In the genomic region with DNA sequence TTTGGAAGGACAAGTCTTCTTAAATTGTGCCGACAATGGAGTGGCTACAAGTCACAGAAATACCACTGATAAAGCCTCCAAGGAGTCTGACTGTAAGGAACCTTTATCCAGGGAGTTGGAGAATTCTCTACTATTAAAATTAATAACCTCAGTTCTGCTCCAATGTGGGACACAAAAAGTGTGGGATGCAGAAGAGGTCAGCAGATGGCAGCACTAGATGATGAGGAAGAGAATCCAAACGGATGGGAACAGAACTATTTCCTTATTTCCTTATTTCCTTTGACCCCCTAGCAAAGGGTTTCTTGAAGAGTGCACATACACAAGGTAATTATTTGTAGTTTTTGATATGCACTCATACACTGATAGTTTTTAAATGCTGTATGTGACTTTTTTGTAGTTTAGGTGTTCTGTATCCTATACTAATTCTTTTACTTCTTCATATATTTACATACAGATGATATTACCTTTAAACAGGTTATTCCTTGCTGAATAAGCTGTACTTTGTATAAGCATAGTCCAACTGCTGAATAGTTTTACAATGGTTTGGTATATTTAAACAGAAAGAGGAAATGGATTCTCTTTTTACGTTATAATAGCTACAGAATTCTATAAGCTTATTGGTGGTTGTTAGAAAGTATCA, we compare ENCODE assay signal across 8 cellular contexts. TPM values are rescaled to one million over a fixed set of nuclear protein-coding genes. Genes with fewer than 3 reads are reported as not detected.
A peak's percentile ranks its signal among the peaks of the same experiment; 100 is the strongest.
DNase-seq lines count a peak whose midpoint lies in the region; ATAC-seq, FAIRE-seq and TF ChIP-seq lines count a peak whose summit lies in the region.

No MANE protein-coding gene starts in this region.

- H3K79me2 ChIP-seq in H1 (ENCODE audit: control insufficient read depth in 1 of 2, insufficient read depth in 2 of 2, low read length in 2 of 2), result no peaks in the 10 kb centered on the region

- H3K18ac ChIP-seq in H1 (ENCODE audit: extremely low read depth, low read length), result no peak overlapping the region

- H3K27me3 Mint-ChIP-seq in nephron progenitor cell (ENCODE audit: low read depth, poor library complexity), result peaks cover 2% of the 10 kb centered on the region

- no peaks in the 10 kb centered on the region for H3K27me3 ChIP-seq in H1 (replicated peaks in 1 of 4; ENCODE audit: control insufficient read depth in 3 of 4, extremely low read depth in 1 of 4, insufficient read depth in 3 of 4, low read length in 3 of 4)

- no peak overlapping the region for H3K56ac ChIP-seq in H1 (replicated peaks; ENCODE audit: insufficient read length, low read depth, low read length)

- H2BK12ac ChIP-seq in H1 (ENCODE audit: low read depth, low read length), result no peak overlapping the region

- peaks cover 0 to 2% (median 0%) of the 10 kb centered on the region in 4 experiments; a peak in 1 of 7 replicates for H3K4me1 ChIP-seq in H1 (replicated peaks in 1 of 4; ENCODE audit: control insufficient read depth in 3 of 4, insufficient read depth in 4 of 4, low read length in 3 of 4)

- TF ChIP-seq RAD21 in H1 (IDR thresholded peaks at IDR 0.05 in 1 of 2, conservative IDR thresholded peaks at IDR 0.05 in 1 of 2; ENCODE audit: low read depth in 2 of 2, low read length in 2 of 2), result peak; percentile 66 to 69

- H2BK20ac ChIP-seq in H1 (ENCODE audit: low read length), result no peak overlapping the region

- no peak overlapping the region for H3K14ac ChIP-seq in H1 (ENCODE audit: insufficient read length)

- no peak overlapping the region for H2BK15ac ChIP-seq in H1 (ENCODE audit: low read length)

- H3K23ac ChIP-seq in H1 (ENCODE audit: insufficient read length), result no peak overlapping the region

- no peaks in the 10 kb centered on the region for H3K36me3 ChIP-seq in H1 (ENCODE audit: control insufficient read depth in 2 of 4, insufficient read depth in 4 of 4, low read length in 3 of 4)

- H3K9ac ChIP-seq in H1 (replicated peaks in 1 of 4; ENCODE audit: extremely low read depth in 1 of 4, low read depth in 3 of 4, low read length in 3 of 4), result no peak overlapping the region

- H4K91ac ChIP-seq in H1 (replicated peaks; ENCODE audit: insufficient read length, low read length), result no peak overlapping the region

- CTCF ChIA-PET in H1 (lab: Charles Lee; ENCODE audit: partially characterized antibody), result interaction anchor here (0.7 to 3.1 kb wide), 18 partner anchors 10 to 758 kb away, joined by 3 to 29 read pairs (median 4); no protein-coding TSS in a partner anchor

- no peaks in the 10 kb centered on the region for H3K9me3 ChIP-seq in H1 (ENCODE audit: insufficient read depth in 2 of 2, low read depth in 1 of 2, low read length in 1 of 2)

- no peak overlapping the region for H3K4me3 ChIP-seq in GM12864 (ENCODE audit: low read depth, low read length)
- no peak overlapping the region for H3K4me3 ChIP-seq in H1 (ENCODE audit: extremely low read depth in 1 of 4, insufficient read depth in 2 of 4, low read depth in 3 of 4, low read length in 4 of 4)

- no peak for TF ChIP-seq EP300 in H1 (IDR thresholded peaks at IDR 0.05; ENCODE audit: borderline replicate concordance in 1 of 2, low read depth in 2 of 2, low read length in 2 of 2)

- H3K4me3 Mint-ChIP-seq in nephron progenitor cell, result no peak overlapping the region

- TF ChIP-seq CTCF in 22Rv1 (IDR thresholded peaks at IDR 0.05) (peak; percentile 85), GM12864 (IDR thresholded peaks at IDR 0.05; ENCODE audit: low read depth, low read length, missing control alignments) (peak; percentile 40), H1 (IDR thresholded peaks at IDR 0.05; ENCODE audit: control extremely low read depth in 1 of 3, insufficient read depth in 1 of 3, low read depth in 1 of 3, low read length in 3 of 3) (peak in 2 of 3 experiments; percentile 39 to 72; a peak in 2 of 4 replicates), nephron progenitor cell (IDR thresholded peaks at IDR 0.05) (peak; percentile 62), GM20000 (IDR thresholded peaks at IDR 0.05; ENCODE audit: extremely low read depth, missing control alignments) (no peak)

- 55% methylated on average over 3 of the region's 3 CpGs; no CpG with 5 or more reads in 1 of the 2 experiments for WGBS in H1 (ENCODE audit: extremely low coverage in 1 of 2, insufficient coverage in 1 of 2, insufficient read length in 1 of 2, insufficient replicate concordance in 2 of 2, low coverage in 1 of 2, low lambda C conversion rate in 2 of 2, missing lambda C conversion rate in 1 of 2), 2 experiments

- no peak overlapping the region for H3K27ac Mint-ChIP-seq in nephron progenitor cell

- peak overlapping the region; percentile 20; the same call in 1 of the 2 replicates for H2AFZ ChIP-seq in H1 (ENCODE audit: low read length)

- H4K20me1 ChIP-seq in H1 (replicated peaks in 1 of 2; ENCODE audit: control insufficient read depth in 1 of 2, insufficient read depth in 2 of 2, low read length in 2 of 2), result no peaks in the 10 kb centered on the region

- peak; percentile 79 for FAIRE-seq in H1 (lab: Jason Lieb, UNC)

- H3K4me2 ChIP-seq in H1 (ENCODE audit: insufficient read depth in 1 of 2, low read depth in 2 of 2, low read length in 2 of 2), result no peak overlapping the region

- POLR2A ChIA-PET in H1 (lab: Charles Lee; ENCODE audit: partially characterized antibody), result no interaction called here

- no peaks in the 10 kb centered on the region for H3K79me1 ChIP-seq in H1 (ENCODE audit: low read depth, low read length)

- no peak for TF ChIP-seq POLR2A in H1 (IDR thresholded peaks at IDR 0.05; ENCODE audit: control extremely low read depth in 1 of 2, low read depth in 2 of 2, low read length in 2 of 2)

- DNase-seq in GM12864 (ENCODE audit: low read depth), result no peak
- DNase-seq in NCI-H748 treated with DMSO at 0.1 percent for 48 hours (lab: John Stamatoyannopoulos, UW), result peak; percentile 18
- DNase-seq in H1 (ENCODE audit: low read depth in 1 of 2, low spot score in 2 of 2), result peak in 1 of 2 experiments; percentile 52
- peak; percentile 27 for DNase-seq in nephron progenitor cell
- DNase-seq in T-helper 2 cell, result no peak
- no peak for DNase-seq in GM20000 (ENCODE audit: low spot score)

- H3K36me3 Mint-ChIP-seq in nephron progenitor cell (ENCODE audit: low read depth), result no peaks in the 10 kb centered on the region

- H4K5ac ChIP-seq in H1 (ENCODE audit: insufficient read length, low read depth, low read length), result no peak overlapping the region

- H2BK5ac ChIP-seq in H1 (ENCODE audit: low read depth, low read length), result no peak overlapping the region

- no peak overlapping the region for H2AK5ac ChIP-seq in H1 (ENCODE audit: low read depth, low read length)

- H3K23me2 ChIP-seq in H1 (ENCODE audit: low read depth, low read length), result no peaks in the 10 kb centered on the region; the same call in 1 of the 2 replicates

- no peaks in the 10 kb centered on the region for H3K4me1 Mint-ChIP-seq in nephron progenitor cell

- H3K9me3 Mint-ChIP-seq in nephron progenitor cell, result no peaks in the 10 kb centered on the region

- no peak overlapping the region for H4K8ac ChIP-seq in H1 (ENCODE audit: extremely low read depth, insufficient read depth, low read length)

- H2BK120ac ChIP-seq in H1 (replicated peaks; ENCODE audit: low read depth, low read length), result no peak overlapping the region

- ATAC-seq in HG02970 (IDR thresholded peaks at IDR 0.05; ENCODE audit: low FRiP score, unreplicated experiment), result no peak

- H3K27ac ChIP-seq in 22Rv1 (no peak overlapping the region), H1 (ENCODE audit: low read depth, low read length) (no peak overlapping the region)

- H3K4ac ChIP-seq in H1 (replicated peaks; ENCODE audit: insufficient read length, low read depth, low read length), result no peak overlapping the region

TF ChIP-seq in H1, 55 proteins besides CTCF, POLR2A, EP300 and RAD21:
- TF ChIP-seq SAP30 (IDR thresholded peaks at IDR 0.05; ENCODE audit: insufficient read depth, insufficient replicate concordance, low read length) (no peak), SIRT6 (IDR thresholded peaks at IDR 0.05; ENCODE audit: low read length) (no peak), JUND (IDR thresholded peaks at IDR 0.05; ENCODE audit: low read length) (no peak), KDM5A (IDR thresholded peaks at IDR 0.05; ENCODE audit: low read length) (no peak), POLR2AphosphoS5 (IDR thresholded peaks at IDR 0.05; ENCODE audit: low read depth, low read length) (no peak), RNF2 (IDR thresholded peaks at IDR 0.05; ENCODE audit: borderline replicate concordance, low read depth, low read length, missing control alignments, poor library complexity, severe bottlenecking) (no peak), BCL11A (IDR thresholded peaks at IDR 0.05; ENCODE audit: low read depth in 2 of 2, low read length in 2 of 2) (no peak), HDAC6 (IDR thresholded peaks at IDR 0.05; ENCODE audit: low read depth, low read length) (no peak), HDAC2 (IDR thresholded peaks at IDR 0.05; ENCODE audit: borderline replicate concordance in 1 of 2, low read depth in 2 of 2, low read length in 2 of 2) (no peak), PHF8 (conservative IDR thresholded peaks at IDR 0.05; ENCODE audit: low read depth, low read length) (no peak)
- TF ChIP-seq, protein P1, sequence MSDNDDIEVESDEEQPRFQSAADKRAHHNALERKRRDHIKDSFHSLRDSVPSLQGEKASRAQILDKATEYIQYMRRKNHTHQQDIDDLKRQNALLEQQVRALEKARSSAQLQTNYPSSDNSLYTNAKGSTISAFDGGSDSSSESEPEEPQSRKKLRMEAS (IDR thresholded peaks at IDR 0.05), result no peak

RNA-seq across cellular contexts. Expression of gene NLGN1, which starts 25.6 kb away (rescaled TPM):
- total RNA-seq in H1 (2021; fragmentation: NEBNext Ultra II Directional; extraction: Animal tissue kit (Norgen Biotek cat#: 25700)), result 14.0 and 14.8 TPM in 2 replicates
- 4.6 and 7.8 TPM in 2 replicates for polyA plus RNA-seq in H1 (2011; rRNA removed)
- polyA plus RNA-seq in H1 (2011; cell fraction: cytosol; rRNA removed), result 4.8 TPM
- polyA plus RNA-seq in H1 (2011; cell fraction: nucleus; rRNA removed), result 11.9 TPM
- polyA plus RNA-seq in H1 (2012, experiment 1 of 2), result 5.2 to 13.6 TPM (median 8.9 TPM) in 4 replicates
- 0.88 TPM for polyA plus RNA-seq in H1 (2012, experiment 2 of 2)
- 23.5 TPM for polyA plus RNA-seq in H1 (2013, experiment 1 of 2)
- 24.2 TPM for polyA plus RNA-seq in H1 (2013, experiment 2 of 2)
- polyA minus RNA-seq in H1 (2011; rRNA and poly(A)+ RNA removed), result 44.3 and 72.4 TPM in 2 replicates
- polyA minus RNA-seq in H1 (2011; cell fraction: cytosol; rRNA and poly(A)+ RNA removed), result 11.5 TPM
- 93.8 TPM for polyA minus RNA-seq in H1 (2011; cell fraction: nucleus; rRNA and poly(A)+ RNA removed)

Comparison
In these comparisons a context has a peak if more than half of its experiments do, and no peak if none do; other contexts are left out.
1. DNase-seq: peak in NCI-H748 treated with DMSO at 0.1 percent for 48 hours (single experiment) and nephron progenitor cell (single experiment); none in GM12864 (single experiment), T-helper 2 cell (0 of 5) and GM20000 (single experiment).